26 cellular contexts compared by ENCODE assay signal in genomic region chr5:145939532-145940065, GRCh38. TPM values are rescaled to one million over a fixed set of nuclear protein-coding genes. Genes with fewer than 3 reads are reported as not detected.
DNase-seq lines count a peak whose midpoint lies in the region; ATAC-seq, FAIRE-seq and TF ChIP-seq lines count a peak whose summit lies in the region.
"Had no signal": no experiment of that assay in that cellular context is flagged by ENCODE, and none has a peak within 500 bp of the region (broad histone marks: within the 10 kb centered on the region; RNA-seq: fewer than 3 reads in every experiment).

No MANE protein-coding gene starts in this region.

- peaks cover 64% of the 10 kb centered on the region for H3K4me1 Mint-ChIP-seq in nephron
- H3K4me1 Mint-ChIP-seq in activated naive CD4-positive, alpha-beta T cell treated with anti-CD3 and anti-CD28 coated beads, Interleukin-2, amount 10 ng/mL, durations not matched to agents 7 days and 5 days, result peaks cover 10% of the 10 kb centered on the region
- H3K4me1 Mint-ChIP-seq: B cell, natural killer cell had no signal

- POLR2A ChIA-PET in HepG2 (lab: Yijun Ruan, JAX), result no interaction called here

- peak overlapping the region; percentile 67 to 86 (median 84) for H3K4me3 Mint-ChIP-seq in nephron
- H3K4me3 Mint-ChIP-seq in activated naive CD4-positive, alpha-beta T cell treated with anti-CD3 and anti-CD28 coated beads, Interleukin-2, amount 10 ng/mL, durations not matched to agents 7 days and 5 days, result no peak overlapping the region
- H3K4me3 Mint-ChIP-seq: B cell, natural killer cell, T-cell had no signal

- intact Hi-C loops in HepG2 (cut with micrococcal nuclease; ENCODE audit: unreplicated experiment), result loop anchor here (5.0 kb wide), 2 partner anchors 88 to 102 kb away; partner anchors contain the start of gene PRELID2
- intact Hi-C loops in right lobe of liver (cut with DNase I), result no loop called here
- intact Hi-C loops in colonic mucosa (cut with DNase I), result no loop called here
- intact Hi-C loops in lower leg skin (cut with DNase I; ENCODE audit: low total_unique reads), result no loop called here

- H3K36me3 ChIP-seq in HepG2 (replicated peaks in 1 of 2; ENCODE audit: control insufficient read depth in 1 of 2, insufficient read depth in 2 of 2, low read length in 2 of 2) (no peaks in the 10 kb centered on the region), right lobe of liver (no peaks in the 10 kb centered on the region), colonic mucosa (no peaks in the 10 kb centered on the region)
- H3K36me3 ChIP-seq: spleen had no signal

- H3K27me3 ChIP-seq in HepG2 (ENCODE audit: control insufficient read depth in 1 of 2, insufficient read depth in 2 of 2, low read length in 2 of 2), result no peaks in the 10 kb centered on the region
- H3K27me3 ChIP-seq in right lobe of liver, result no peaks in the 10 kb centered on the region
- no peaks in the 10 kb centered on the region for H3K27me3 ChIP-seq in colonic mucosa

- H2AFZ ChIP-seq in HepG2 (ENCODE audit: low read length), result no peak overlapping the region

- FAIRE-seq in HepG2 (lab: Jason Lieb, UNC), result no peak
- FAIRE-seq: frontal cortex, GM18507, urothelium cell line had no signal

- no peaks in the 10 kb centered on the region for H3K27me3 Mint-ChIP-seq in nephron (ENCODE audit: low read depth)
- H3K27me3 Mint-ChIP-seq in activated naive CD4-positive, alpha-beta T cell treated with anti-CD3 and anti-CD28 coated beads, Interleukin-2, amount 10 ng/mL, durations not matched to agents 7 days and 5 days, result peaks cover 33% of the 10 kb centered on the region

- BruUV-seq in HepG2 (replicated peaks; lab: Mats Ljungman, UMichigan), result no TSS peak

- TF ChIP-seq POLR2A in HepG2 (IDR thresholded peaks at IDR 0.05; ENCODE audit: insufficient read depth in 1 of 2, low read depth in 2 of 2, low read length in 2 of 2) (no peak), right lobe of liver (IDR thresholded peaks at IDR 0.05) (no peak), lower leg skin (IDR thresholded peaks at IDR 0.05) (no peak)

- ATAC-seq in HepG2 (no peak), right lobe of liver (no peak), HG03432 (IDR thresholded peaks at IDR 0.05; ENCODE audit: unreplicated experiment) (no peak)
- ATAC-seq: natural killer cell, T-cell had no signal

- no peaks in the 10 kb centered on the region for H3K9me3 Mint-ChIP-seq in nephron
- H3K9me3 Mint-ChIP-seq in activated naive CD4-positive, alpha-beta T cell treated with anti-CD3 and anti-CD28 coated beads, Interleukin-2, amount 10 ng/mL, durations not matched to agents 7 days and 5 days, result no peaks in the 10 kb centered on the region
- H3K9me3 Mint-ChIP-seq: natural killer cell, T-cell had no signal

- no peak for TF ChIP-seq CTCF in HepG2 (CRISPR knock-in tag; IDR thresholded peaks at IDR 0.05)
- no peak for TF ChIP-seq CTCF in right lobe of liver (IDR thresholded peaks at IDR 0.05)
- no peak for TF ChIP-seq CTCF in colonic mucosa (IDR thresholded peaks at IDR 0.05)
- TF ChIP-seq CTCF in nephron (IDR thresholded peaks at IDR 0.05; ENCODE audit: unreplicated experiment in 3 of 3), result no peak
- no peak for TF ChIP-seq CTCF in lower leg skin (IDR thresholded peaks at IDR 0.05)

- 87% methylated on average over 4 of the region's 4 CpGs for WGBS in HepG2 (ENCODE audit: low lambda C conversion rate)
- WGBS in right lobe of liver (ENCODE audit: insufficient coverage, low coverage, low lambda C conversion rate, missing lambda C conversion rate), result 59% methylated on average over 3 of the region's 4 CpGs
- 57 to 65% methylated on average over 4 of the region's 4 CpGs for WGBS in lower leg skin, 2 donors

- no peaks in the 10 kb centered on the region for H3K36me3 Mint-ChIP-seq in nephron (ENCODE audit: low read depth)
- H3K36me3 Mint-ChIP-seq in activated naive CD4-positive, alpha-beta T cell treated with anti-CD3 and anti-CD28 coated beads, Interleukin-2, amount 10 ng/mL, durations not matched to agents 7 days and 5 days, result no peaks in the 10 kb centered on the region
- H3K36me3 Mint-ChIP-seq: natural killer cell, T-cell had no signal

- H3K27ac Mint-ChIP-seq in nephron, result peak overlapping the region; percentile 84 to 89 (median 88)
- H3K27ac Mint-ChIP-seq in activated naive CD4-positive, alpha-beta T cell treated with anti-CD3 and anti-CD28 coated beads, Interleukin-2, amount 10 ng/mL, durations not matched to agents 7 days and 5 days, result no peak overlapping the region
- H3K27ac Mint-ChIP-seq: B cell, natural killer cell, T-cell had no signal

- CTCF ChIA-PET in HepG2 (lab: Yijun Ruan, JAX; ENCODE audit: low intra/inter-chr PET ratio, low total read pairs), result no interaction called here
- CTCF ChIA-PET in activated naive CD4-positive, alpha-beta T cell treated with anti-CD3 and anti-CD28 coated beads, Interleukin-2, amount 10 ng/mL, durations not matched to agents 7 days and 5 days (lab: Charles Lee), result no interaction called here

- H3K27ac ChIP-seq in HepG2 (ENCODE audit: extremely low read length, insufficient read depth, low read length), result no peak overlapping the region
- H3K27ac ChIP-seq in right lobe of liver, result no peak overlapping the region
- peak overlapping the region; percentile 43 for H3K27ac ChIP-seq in colonic mucosa
- H3K27ac ChIP-seq: spleen, VCaP had no signal

- peaks cover 88% of the 10 kb centered on the region for H3K4me1 ChIP-seq in HepG2 (ENCODE audit: insufficient read depth, low read length)
- peaks cover 0 to 55% (median 13%) of the 10 kb centered on the region in 4 donors for H3K4me1 ChIP-seq in right lobe of liver
- H3K4me1 ChIP-seq in colonic mucosa, result peaks cover 2% of the 10 kb centered on the region

- H3K9me3 ChIP-seq in HepG2 (ENCODE audit: low read length), result no peaks in the 10 kb centered on the region
- no peaks in the 10 kb centered on the region for H3K9me3 ChIP-seq in right lobe of liver
- no peaks in the 10 kb centered on the region for H3K9me3 ChIP-seq in colonic mucosa
- H3K9me3 ChIP-seq: spleen had no signal

- H3K9ac ChIP-seq in HepG2 (ENCODE audit: insufficient read depth, low read depth, low read length) (no peak overlapping the region), colonic mucosa (ENCODE audit: low read depth in 2 of 2, low read length in 2 of 2) (peak overlapping the region in 1 of 2 donors; percentile 98)

- in situ Hi-C loops in HepG2 (cut with HindIII; ENCODE audit: extremely low pct_ligation_motif_present, low pct_unique_long_range_greater_than_20kb), result loop anchor here (5.0 kb wide), 1 partner anchor 43 kb away; no protein-coding TSS in a partner anchor

- no peak for DNase-seq in HepG2 (ENCODE audit: low spot score)
- DNase-seq in right lobe of liver, result no peak
- DNase-seq in colonic mucosa, result no peak
- no peak for DNase-seq in stimulated activated CD4-positive, alpha-beta T cell treated with anti-CD3 and anti-CD28 coated beads, Interleukin-4, amount 100 ng/mL, for 1 hour
- DNase-seq in activated naive CD4-positive, alpha-beta T cell treated with anti-CD3 and anti-CD28 coated beads, Interleukin-2, amount 10 ng/mL, durations not matched to agents 7 days and 5 days, result no peak
- DNase-seq in lower leg skin (ENCODE audit: low spot score in 2 of 2), result no peak
- DNase-seq: 8988T; activated CD8-positive, alpha-beta memory T cell treated with anti-CD3 and anti-CD28 coated beads, Interleukin-2, amount 50 U/mL, for 48 hours; activated effector memory CD4-positive, alpha-beta T cell treated with Interleukin-2 at 50 U/mL for 16 hours; EL; mesenchymal stem cell; natural killer cell; NCI-H1694 treated with DMSO at 0.1 percent for 48 hours; NCI-H774; posterior cingulate gyrus; SHP77 treated with DMSO at 0.1 percent for 48 hours; spleen; T-cell had no signal

- peak overlapping the region; percentile 85; the same call in 1 of the 2 replicates for H3K4me2 ChIP-seq in HepG2 (ENCODE audit: low read depth, low read length)

- no peaks in the 10 kb centered on the region for H4K20me1 ChIP-seq in HepG2 (ENCODE audit: insufficient read depth, low read length)

- no peak for TF ChIP-seq RAD21 in HepG2 (CRISPR knock-in tag; IDR thresholded peaks at IDR 0.05)

- TF ChIP-seq EP300 in HepG2 (IDR thresholded peaks at IDR 0.05; ENCODE audit: low read depth in 2 of 2, low read length in 2 of 2) (no peak), HepG2 (CRISPR knock-in tag; IDR thresholded peaks at IDR 0.05; ENCODE audit: borderline replicate concordance) (no peak)

- H3K4me3 ChIP-seq in HepG2 (replicated peaks in 1 of 3; ENCODE audit: insufficient read depth in 1 of 3, low read depth in 2 of 3, low read length in 3 of 3), result no peak overlapping the region
- no peak overlapping the region for H3K4me3 ChIP-seq in right lobe of liver
- H3K4me3 ChIP-seq in colonic mucosa, result peak overlapping the region; percentile 45
- H3K4me3 ChIP-seq in lower leg skin (ENCODE audit: low read depth, poor library complexity, severe bottlenecking), result no peak overlapping the region
- H3K4me3 ChIP-seq: spleen had no signal

- peaks cover 2% of the 10 kb centered on the region for H3K79me2 ChIP-seq in HepG2 (ENCODE audit: insufficient read depth, low read length)

TF ChIP-seq in HepG2, 621 proteins besides CTCF, POLR2A, EP300 and RAD21 (continues in another document):
- no peak for TF ChIP-seq NFIC (IDR thresholded peaks at IDR 0.05; ENCODE audit: low read length)

RNA-seq across cellular contexts. Expression of gene SH3RF2, which starts 3.2 kb away (rescaled TPM):
- total RNA-seq in HepG2 (2016; rRNA removed; fragmentation: Illumina TruSeq; extraction: Trizol) (3.1 and 3.7 TPM in 2 replicates), right lobe of liver (10 to 100 TPM in 2 of 6 experiments, 1 to 10 TPM in 4; 2.7 to 20.6 (median 5.8) TPM), colonic mucosa (10 to 100 TPM; 58.2 to 59.3 TPM), lower leg skin (100 to 1,000 TPM; 109 to 169 (median 121) TPM)
- 2.1 and 2.2 TPM in 2 replicates for total RNA-seq in HepG2 (2016; cell fraction: cytosol; rRNA removed; fragmentation: Illumina TruSeq; extraction: Trizol; ENCODE audit: low read depth)
- total RNA-seq in HepG2 (2016; cell fraction: insoluble cytoplasmic fraction; rRNA removed; fragmentation: Illumina TruSeq; extraction: Trizol), result 2.6 and 3.8 TPM in 2 replicates
- total RNA-seq in HepG2 (2016; cell fraction: membrane; rRNA removed; fragmentation: Illumina TruSeq; extraction: Trizol), result 2.4 and 3.8 TPM in 2 replicates
- total RNA-seq in HepG2 (2016; cell fraction: nucleus; rRNA removed; fragmentation: Illumina TruSeq; extraction: Trizol), result 7.9 and 8.9 TPM in 2 replicates
- polyA plus RNA-seq in HepG2 (2011; rRNA removed), result 2.6 and 2.8 TPM in 2 replicates
- 1.7 and 2.1 TPM in 2 replicates for polyA plus RNA-seq in HepG2 (2011; cell fraction: cytosol; rRNA removed)
- polyA plus RNA-seq in HepG2 (2011; cell fraction: nucleus; rRNA removed), result 4.9 and 6.9 TPM in 2 replicates
- 1.7 and 2.5 TPM in 2 replicates for polyA plus RNA-seq in HepG2 (2012)
- 0.76 and 1.0 TPM in 2 replicates for polyA plus RNA-seq in HepG2 (2016; cell fraction: cytosol; fragmentation: Illumina TruSeq; extraction: Trizol; ENCODE audit: low read depth)
- polyA plus RNA-seq in HepG2 (2016; cell fraction: insoluble cytoplasmic fraction; fragmentation: Illumina TruSeq; extraction: Trizol; ENCODE audit: low read depth), result 2.7 and 3.7 TPM in 2 replicates
- polyA plus RNA-seq in HepG2 (2016; cell fraction: membrane; fragmentation: Illumina TruSeq; extraction: Trizol; ENCODE audit: low read depth), result 1.4 and 1.7 TPM in 2 replicates
- polyA plus RNA-seq in HepG2 (2016; cell fraction: nucleus; fragmentation: Illumina TruSeq; extraction: Trizol; ENCODE audit: insufficient read depth, low read depth), result 11.0 and 12.4 TPM in 2 replicates
- 4.5 and 13.0 TPM in 2 replicates for polyA minus RNA-seq in HepG2 (2011; rRNA and poly(A)+ RNA removed; ENCODE audit: low replicate concordance)
- 2.0 and 2.5 TPM in 2 replicates for polyA minus RNA-seq in HepG2 (2011; cell fraction: cytosol; rRNA and poly(A)+ RNA removed)
- polyA minus RNA-seq in HepG2 (2011; cell fraction: nucleus; rRNA and poly(A)+ RNA removed), result 8.4 and 9.1 TPM in 2 replicates
- total RNA-seq: B cell, dermis microvascular lymphatic vessel endothelial cell had no signal
